In genomic region chr2:24245986-24246779, GRCh38 we compare ENCODE assay signal across 15 cellular contexts.
"Had no signal": no experiment of that assay in that cellular context is flagged by ENCODE, and none has a peak within 500 bp of the region (broad histone marks: within the 10 kb centered on the region; RNA-seq: fewer than 3 reads in every experiment).

No MANE protein-coding gene starts in this region.

- H3K4me3 ChIP-seq: cardiac muscle cell, colonic mucosa, testis had no signal

- H3K9me3 Mint-ChIP-seq: activated CD8-positive, alpha-beta T cell treated with anti-CD3 and anti-CD28 coated beads for 36 hours; activated naive CD8-positive, alpha-beta T cell treated with anti-CD3 and anti-CD28 coated beads for 36 hours; naive thymus-derived CD4-positive, alpha-beta T cell; stimulated activated naive CD8-positive, alpha-beta T cell treated with anti-CD3 and anti-CD28 coated beads, Interleukin-15, Interleukin-2, amounts not matched to agents 100 ng/mL and 50 ng/mL, for 24 hours had no signal

- H3K9ac ChIP-seq: parathyroid adenoma had no signal

- DNase-seq: activated CD8-positive, alpha-beta memory T cell treated with anti-CD3 and anti-CD28 coated beads, Interleukin-2, amount 50 U/mL, for 4 hours; activated CD8-positive, alpha-beta T cell treated with anti-CD3 and anti-CD28 coated beads for 36 hours; activated naive CD8-positive, alpha-beta T cell treated with anti-CD3 and anti-CD28 coated beads for 36 hours; aorta; colonic mucosa; hippocampal formation; kidney glomerular epithelial cell; naive thymus-derived CD4-positive, alpha-beta T cell; stimulated activated CD4-positive, alpha-beta T cell treated with anti-CD3 and anti-CD28 coated beads, Interleukin-15, amount 100 ng/mL, for 24 hours; stimulated activated CD4-positive, alpha-beta T cell treated with anti-CD3 and anti-CD28 coated beads, Interleukin-4, amount 100 ng/mL, for 24 hours; SW 1271; testis had no signal

- H3K27me3 Mint-ChIP-seq: activated CD8-positive, alpha-beta T cell treated with anti-CD3 and anti-CD28 coated beads for 36 hours; activated naive CD8-positive, alpha-beta T cell treated with anti-CD3 and anti-CD28 coated beads for 36 hours; naive thymus-derived CD4-positive, alpha-beta T cell; stimulated activated naive CD8-positive, alpha-beta T cell treated with anti-CD3 and anti-CD28 coated beads, Interleukin-15, Interleukin-2, amounts not matched to agents 100 ng/mL and 50 ng/mL, for 24 hours had no signal

- H3K27ac ChIP-seq: cardiac muscle cell, colonic mucosa, parathyroid adenoma, testis had no signal

- H3K4me3 Mint-ChIP-seq: activated CD8-positive, alpha-beta T cell treated with anti-CD3 and anti-CD28 coated beads for 36 hours; activated naive CD8-positive, alpha-beta T cell treated with anti-CD3 and anti-CD28 coated beads for 36 hours; naive thymus-derived CD4-positive, alpha-beta T cell; stimulated activated naive CD8-positive, alpha-beta T cell treated with anti-CD3 and anti-CD28 coated beads, Interleukin-15, Interleukin-2, amounts not matched to agents 100 ng/mL and 50 ng/mL, for 24 hours had no signal

- H3K9me3 ChIP-seq: colonic mucosa, testis had no signal

- H3K4me1 ChIP-seq: colonic mucosa, parathyroid adenoma, testis had no signal

- H3K4me1 Mint-ChIP-seq: activated naive CD8-positive, alpha-beta T cell treated with anti-CD3 and anti-CD28 coated beads for 36 hours; naive thymus-derived CD4-positive, alpha-beta T cell had no signal

- ATAC-seq: activated CD8-positive, alpha-beta T cell treated with anti-CD3 and anti-CD28 coated beads for 36 hours; naive thymus-derived CD4-positive, alpha-beta T cell had no signal

- H3K79me2 ChIP-seq: parathyroid adenoma had no signal

- H3K27ac Mint-ChIP-seq: activated naive CD8-positive, alpha-beta T cell treated with anti-CD3 and anti-CD28 coated beads for 36 hours; stimulated activated naive CD8-positive, alpha-beta T cell treated with anti-CD3 and anti-CD28 coated beads, Interleukin-15, Interleukin-2, amounts not matched to agents 100 ng/mL and 50 ng/mL, for 24 hours had no signal

- H3K27me3 ChIP-seq: cardiac muscle cell, colonic mucosa, testis had no signal

- H3K36me3 ChIP-seq: colonic mucosa had no signal

- H2AFZ ChIP-seq: parathyroid adenoma had no signal
